ENCODE assay signal across 1 cellular context in the genomic region with DNA sequence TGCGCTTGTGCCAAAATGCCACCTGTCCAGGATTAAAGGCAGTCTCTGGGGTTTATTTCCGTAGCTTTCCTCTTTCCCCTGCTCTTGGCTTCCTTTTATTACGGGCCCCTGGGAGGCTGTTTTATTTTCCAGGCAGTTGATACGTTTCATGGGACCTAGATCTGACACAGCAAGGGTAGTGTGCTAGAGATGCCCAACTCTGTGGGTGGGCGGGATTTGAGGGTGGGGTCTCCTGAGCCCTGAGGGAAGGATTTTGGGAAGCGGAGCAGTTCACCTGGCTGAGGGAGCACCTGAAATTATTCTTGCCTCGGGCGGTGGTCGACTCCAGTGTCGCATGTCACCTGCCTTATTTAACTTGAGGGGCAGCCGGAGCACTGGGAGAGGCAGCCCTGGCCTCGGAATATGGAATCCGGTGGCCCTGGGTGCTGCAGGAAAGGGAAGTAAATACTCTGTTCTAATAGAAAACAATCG.
TF ChIP-seq lines count a peak whose summit lies in the region.

No MANE protein-coding gene starts in this region.

TF ChIP-seq in HepG2, 621 proteins besides CTCF, POLR2A, EP300 and RAD21 (continued from another document):
- TF ChIP-seq ZNF773 (CRISPR knock-in tag; IDR thresholded peaks at IDR 0.05; ENCODE audit: borderline replicate concordance), result 0 out of 2 replicates have a peak, but pooled peaks have one; percentile 11
- no peak for TF ChIP-seq HMG20A (CRISPR knock-in tag; IDR thresholded peaks at IDR 0.05; ENCODE audit: borderline replicate concordance)
